ENCODE assay signal across 11 cellular contexts in the genomic region with DNA sequence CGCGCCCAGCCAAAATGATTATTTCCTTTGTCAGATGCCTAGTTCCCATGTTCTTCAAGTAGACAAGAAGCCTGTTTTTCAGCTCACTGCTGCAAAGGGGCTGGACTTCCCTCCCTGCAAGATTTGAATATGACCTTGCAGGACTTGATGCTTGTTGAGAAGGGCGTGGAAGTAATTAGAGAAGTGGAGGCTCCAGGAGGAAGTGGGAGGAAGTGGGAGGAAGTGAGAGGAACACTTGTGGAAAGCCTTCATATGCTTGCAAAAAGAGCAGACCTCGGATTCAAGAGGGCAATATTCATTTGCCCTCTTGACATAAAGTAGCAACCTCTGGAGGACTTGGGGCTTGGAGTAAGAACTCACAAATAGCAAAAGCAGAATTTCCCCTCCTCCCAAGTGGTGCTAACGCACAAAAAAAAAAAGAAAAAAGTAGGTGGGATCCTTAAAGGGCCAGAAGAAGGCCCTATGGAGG. TPM values are rescaled to one million over a fixed set of nuclear protein-coding genes. Genes with fewer than 3 reads are reported as not detected.
DNase-seq lines count a peak whose midpoint lies in the region; ATAC-seq and TF ChIP-seq lines count a peak whose summit lies in the region.
"Had no signal": no experiment of that assay in that cellular context is flagged by ENCODE, and none has a peak within 500 bp of the region (broad histone marks: within the 10 kb centered on the region; RNA-seq: fewer than 3 reads in every experiment).

No MANE protein-coding gene starts in this region.

- peak overlapping the region in 15 of 21 experiments; percentile 3 to 79 (median 52) for H3K27ac ChIP-seq in skin epidermis

- no peak for TF ChIP-seq CTCF in GM20000 (IDR thresholded peaks at IDR 0.05; ENCODE audit: extremely low read depth, missing control alignments)

- intact Hi-C loops in cardiac septum (cut with DNase I): no loop called here

- DNase-seq in GM20000 (ENCODE audit: low spot score): peak; percentile 25
- peak; percentile 4 for DNase-seq in OCI-M1 (lab: John Stamatoyannopoulos, UW)
- DNase-seq in cardiac septum (ENCODE audit: low spot score): peak; percentile 82
- no peak for DNase-seq in SHP77 treated with DMSO at 0.1 percent for 48 hours (lab: John Stamatoyannopoulos, UW)
- no peak for DNase-seq in activated effector memory CD4-positive, alpha-beta T cell treated with anti-CD3 and anti-CD28 coated beads, Interleukin-2, amount 50 U/mL, for 16 hours
- DNase-seq: activated CD4-positive, alpha-beta memory T cell treated with anti-CD3 and anti-CD28 coated beads for 36 hours; stimulated activated CD4-positive, alpha-beta T cell treated with anti-CD3 and anti-CD28 coated beads, Interleukin-4, amount 100 ng/mL, for 24 hours had no signal

- ATAC-seq in HG03159 (IDR thresholded peaks at IDR 0.05; ENCODE audit: unreplicated experiment) (no peak), GM18498 (IDR thresholded peaks at IDR 0.05; ENCODE audit: unreplicated experiment) (no peak)
- ATAC-seq: Panc1 had no signal

- no peak overlapping the region for H3K4me3 ChIP-seq in skin epidermis

RNA-seq across cellular contexts. Expression of a gene that starts 20.8 kb away (rescaled TPM):
- total RNA-seq in cardiac septum: 967 TPM

RNA-seq across cellular contexts. Expression of a gene that starts 34.1 kb away (rescaled TPM):
- total RNA-seq in cardiac septum: 148 TPM

Comparison
In these comparisons a context has a peak if more than half of its experiments do, and no peak if none do; other contexts are left out.
1. DNase-seq: peak in GM20000 (single experiment), OCI-M1 (single experiment) and cardiac septum (single experiment); none in SHP77 treated with DMSO at 0.1 percent for 48 hours (single experiment) and activated effector memory CD4-positive, alpha-beta T cell treated with anti-CD3 and anti-CD28 coated beads, Interleukin-2, amount 50 U/mL, for 16 hours (single experiment).